8 cellular contexts compared by ENCODE assay signal in genomic region chr20:48620486-48621255, GRCh38.
DNase-seq lines count a peak whose midpoint lies in the region; ATAC-seq and TF ChIP-seq lines count a peak whose summit lies in the region.

No MANE protein-coding gene starts in this region.

- 5 to 89% methylated on average over 1 to 9 of the region's 24 CpGs for WGBS in IMR-90 (ENCODE audit: extremely low coverage in 2 of 2, insufficient read length in 1 of 2), 2 experiments

- H2AK5ac ChIP-seq in IMR-90 (ENCODE audit: low read depth, low read length) = no peak overlapping the region

- H3K9ac ChIP-seq in IMR-90 (ENCODE audit: low read depth, low read length) (no peak overlapping the region), OCI-LY3 (ENCODE audit: low read length) (peak overlapping the region; percentile 9; the same call in 1 of the 2 replicates)

- CTCF ChIA-PET in IMR-90 (lab: Yijun Ruan, JAX) = interaction anchor here (0.6 to 1.4 kb wide), 23 partner anchors 9 to 961 kb away, joined by 3 to 9 read pairs (median 3); no protein-coding TSS in a partner anchor

- H2BK20ac ChIP-seq in IMR-90 (ENCODE audit: low read depth, low read length) = no peak overlapping the region

- H3K14ac ChIP-seq in IMR-90 (replicated peaks; ENCODE audit: low read depth, low read length) = no peak overlapping the region

- H3K4ac ChIP-seq in IMR-90 (ENCODE audit: low read depth, low read length) = no peak overlapping the region

- no peak overlapping the region for H4K8ac ChIP-seq in IMR-90 (ENCODE audit: low read depth in 2 of 2, low read length in 2 of 2)

- H3K79me1 ChIP-seq in IMR-90 (ENCODE audit: low read depth in 1 of 2, low read length in 2 of 2) = no peaks in the 10 kb centered on the region

- peak overlapping the region; percentile 46; the same call in 1 of the 2 replicates for H3K4me2 ChIP-seq in IMR-90 (ENCODE audit: low read depth, low read length)
- peak overlapping the region; percentile 65 for H3K4me2 ChIP-seq in OCI-LY3 (ENCODE audit: low read length)

- H3K9me3 ChIP-seq in IMR-90 (ENCODE audit: control insufficient read depth, insufficient read depth, low read length) (no peaks in the 10 kb centered on the region), OCI-LY3 (ENCODE audit: insufficient read depth, low read length) (no peaks in the 10 kb centered on the region)

- no peak overlapping the region for H3K56ac ChIP-seq in IMR-90 (ENCODE audit: extremely low read depth, insufficient read depth, low read length)

- POLR2A ChIA-PET in IMR-90 (lab: Charles Lee; ENCODE audit: unreplicated experiment) = no interaction called here

- H3K27ac ChIP-seq in IMR-90 (ENCODE audit: insufficient read depth, low read length) (no peak overlapping the region), OCI-LY3 (ENCODE audit: low read length) (no peak overlapping the region)

- H3K27me3 ChIP-seq in GM06990 (replicated peaks; ENCODE audit: control insufficient read depth, insufficient read depth, low read length) = no peaks in the 10 kb centered on the region
- H3K27me3 ChIP-seq in IMR-90 (ENCODE audit: control insufficient read depth, insufficient read depth, low read length) = peaks cover 9% of the 10 kb centered on the region; the same call in 1 of the 2 replicates
- H3K27me3 ChIP-seq in OCI-LY3 (ENCODE audit: low read depth, low read length) = peaks cover 4% of the 10 kb centered on the region; the same call in 1 of the 2 replicates

- DNase-seq in GM06990 (ENCODE audit: extremely low read depth, insufficient read length) (peak; percentile 74), IMR-90 (peak; percentile 52), activated T-cell treated with anti-CD3 and anti-CD28 coated beads for 4 hours (peak; percentile 50), mucosa of gallbladder (ENCODE audit: low spot score) (peak; percentile 92)
- peak; percentile 62 to 68 for DNase-seq in stimulated activated CD8-positive, alpha-beta memory T cell treated with anti-CD3 and anti-CD28 coated beads, Interleukin-2, amount 100 ng/mL, for 48 hours (ENCODE audit: low read depth in 2 of 2)

- H4K91ac ChIP-seq in IMR-90 (ENCODE audit: insufficient read depth, low read depth, low read length) = no peak overlapping the region

- TF ChIP-seq POLR2A in IMR-90 (IDR thresholded peaks at IDR 0.05; ENCODE audit: low read depth, low read length) = peak; percentile 53; the same call in 1 of the 2 replicates

- no peaks in the 10 kb centered on the region for H3K9me1 ChIP-seq in IMR-90 (ENCODE audit: insufficient read depth, low read length)

- no peak overlapping the region for H2BK120ac ChIP-seq in IMR-90 (ENCODE audit: low read depth, low read length)

- BruUV-seq in IMR-90 (replicated peaks; lab: Mats Ljungman, UMichigan) = no TSS peak

- peak; percentile 92 for TF ChIP-seq RAD21 in IMR-90 (IDR thresholded peaks at IDR 0.05; ENCODE audit: low read length)

- H4K5ac ChIP-seq in IMR-90 (ENCODE audit: low read depth, low read length) = no peak overlapping the region

- peak overlapping the region; percentile 88 for H2AK9ac ChIP-seq in IMR-90 (replicated peaks; ENCODE audit: low read depth, low read length, poor library complexity)

- no peak overlapping the region for H3K18ac ChIP-seq in IMR-90 (ENCODE audit: low read depth, low read length)

- H2BK5ac ChIP-seq in IMR-90 (ENCODE audit: low read depth, low read length, poor library complexity, severe bottlenecking) = no peak overlapping the region

- H3K79me2 ChIP-seq in OCI-LY3 (ENCODE audit: low read length) = no peaks in the 10 kb centered on the region

- H2AFZ ChIP-seq in IMR-90 (replicated peaks; ENCODE audit: low read length, poor library complexity) = peak overlapping the region; percentile 76
- peak overlapping the region; percentile 8; the same call in 1 of the 2 replicates for H2AFZ ChIP-seq in OCI-LY3 (ENCODE audit: low read depth, low read length)

- in situ Hi-C loops in IMR-90 (cut with MboI; ENCODE audit: low sequenced_read_pairs) = loop anchor here (5.0 kb wide), 1 partner anchor 838 kb away; no protein-coding TSS in a partner anchor

- H3K23ac ChIP-seq in IMR-90 (ENCODE audit: low read depth, low read length) = no peak overlapping the region

- H4K20me1 ChIP-seq in IMR-90 (ENCODE audit: insufficient read depth, low read length) (no peaks in the 10 kb centered on the region), OCI-LY3 (ENCODE audit: insufficient read depth, low read length) (no peaks in the 10 kb centered on the region)

- intact Hi-C loops in IMR-90 (cut with micrococcal nuclease) = loop anchor here (1.0 to 5.0 kb wide), 6 partner anchors 323 to 957 kb away; no protein-coding TSS in a partner anchor

- no peaks in the 10 kb centered on the region for H3K4me1 ChIP-seq in IMR-90 (ENCODE audit: control insufficient read depth, insufficient read depth, low read length)
- H3K4me1 ChIP-seq in OCI-LY3 (ENCODE audit: low read length) = peaks cover 5% of the 10 kb centered on the region

- H3K36me3 ChIP-seq in GM06990 (ENCODE audit: control insufficient read depth, insufficient read depth, low read length) (peaks cover 14% of the 10 kb centered on the region), IMR-90 (ENCODE audit: control insufficient read depth, insufficient read depth, low read length) (no peaks in the 10 kb centered on the region), OCI-LY3 (replicated peaks; ENCODE audit: low read depth, low read length) (no peaks in the 10 kb centered on the region)

- no peak overlapping the region for H2BK15ac ChIP-seq in IMR-90 (ENCODE audit: low read depth, low read length)

- TF ChIP-seq CTCF in GM06990 (IDR thresholded peaks at IDR 0.05; ENCODE audit: insufficient read depth, low read length, poor library complexity, severe bottlenecking) (peak; percentile 96), IMR-90 (conservative IDR thresholded peaks at IDR 0.05; ENCODE audit: low read depth, low read length) (peak; percentile 89), OCI-LY3 (IDR thresholded peaks at IDR 0.05; ENCODE audit: low read depth, low read length) (peak; percentile 97)

- no peak overlapping the region for H3K4me3 ChIP-seq in GM06990 (replicated peaks; ENCODE audit: low read depth, low read length)
- no peak overlapping the region for H3K4me3 ChIP-seq in IMR-90 (ENCODE audit: insufficient read depth, low read depth, low read length)
- H3K4me3 ChIP-seq in OCI-LY3 (ENCODE audit: low read length) = peak overlapping the region; percentile 65

- ATAC-seq in IMR-90 (ENCODE audit: low read depth) (peak; percentile 97), esophagus mucosa (peak; percentile 94), GM18861 (IDR thresholded peaks at IDR 0.05; ENCODE audit: unreplicated experiment) (no peak)

- dilution Hi-C loops in IMR-90 (cut with HindIII; ENCODE audit: low sequenced_read_pairs, unreplicated experiment) = no loop called here

TF ChIP-seq in IMR-90, 13 proteins besides CTCF, POLR2A, EP300 and RAD21:
- no peak for TF ChIP-seq CHD1 (IDR thresholded peaks at IDR 0.05; ENCODE audit: low read depth, low read length)
- peak; percentile 84 for TF ChIP-seq SMC3 (IDR thresholded peaks at IDR 0.05; ENCODE audit: low read depth, low read length)
TF ChIP-seq in IMR-90: peak in this region for 1.
